In genomic region chr6:167574431-167575097, GRCh38 we compare ENCODE assay signal across 19 cellular contexts.
DNase-seq lines count a peak whose midpoint lies in the region; ATAC-seq and TF ChIP-seq lines count a peak whose summit lies in the region.
"Had no signal": no experiment of that assay in that cellular context is flagged by ENCODE, and none has a peak within 500 bp of the region (broad histone marks: within the 10 kb centered on the region; RNA-seq: fewer than 3 reads in every experiment).

No MANE protein-coding gene starts in this region.

- no peak for TF ChIP-seq CTCF in adrenal gland (IDR thresholded peaks at IDR 0.05)
- no peak for TF ChIP-seq CTCF in neural progenitor cell (IDR thresholded peaks at IDR 0.05)
- TF ChIP-seq CTCF in upper lobe of left lung (IDR thresholded peaks at IDR 0.05), result no peak

- no peaks in the 10 kb centered on the region for H4K20me1 ChIP-seq in neural progenitor cell (ENCODE audit: low read depth)

- ATAC-seq in Right ventricle myocardium superior (ENCODE audit: poor library complexity), result peak; percentile 71
- ATAC-seq in upper lobe of left lung (ENCODE audit: low FRiP score in 2 of 2), result peak; percentile 42 to 66
- no peak for ATAC-seq in GM21737 (IDR thresholded peaks at IDR 0.05; ENCODE audit: unreplicated experiment)
- ATAC-seq: activated CD4-positive, CD25-positive, alpha-beta regulatory T cell treated with anti-CD3 and anti-CD28 coated beads, Interleukin-2, amount 50 U/mL, for 24 hours; effector memory CD8-positive, alpha-beta T cell had no signal

- H3K36me3 ChIP-seq in adrenal gland (replicated peaks in 1 of 2), result no peaks in the 10 kb centered on the region
- no peaks in the 10 kb centered on the region for H3K36me3 ChIP-seq in neural progenitor cell
- H3K36me3 ChIP-seq in upper lobe of left lung, result no peaks in the 10 kb centered on the region
- H3K36me3 ChIP-seq: cardiac muscle cell had no signal

- peaks cover 2% of the 10 kb centered on the region for H3K36me3 Mint-ChIP-seq in neural progenitor cell
- H3K36me3 Mint-ChIP-seq: activated naive CD4-positive, alpha-beta T cell treated with anti-CD3 and anti-CD28 coated beads, Interleukin-2, amount 10 ng/mL, durations not matched to agents 7 days and 5 days; memory B cell had no signal

- H3K27ac ChIP-seq in adrenal gland, result peak overlapping the region in 3 of 5 donors; percentile 17 to 72 (median 37)
- no peak overlapping the region for H3K27ac ChIP-seq in neural progenitor cell
- H3K27ac ChIP-seq in upper lobe of left lung, result peak overlapping the region in 1 of 4 donors; percentile 54
- H3K27ac ChIP-seq: cardiac muscle cell, GM23248 had no signal

- no peak overlapping the region for H3K4me2 ChIP-seq in neural progenitor cell

- 66 to 81% (median 78%) methylated on average over 19 to 26 of the region's 26 CpGs for WGBS in adrenal gland, 4 donors
- WGBS in upper lobe of left lung, 2 donors, result 83 to 88% methylated on average over 17 to 26 of the region's 26 CpGs

- TF ChIP-seq EP300 in upper lobe of left lung (IDR thresholded peaks at IDR 0.05), result no peak

- H3K79me2 ChIP-seq in neural progenitor cell (ENCODE audit: low read depth), result no peaks in the 10 kb centered on the region

- H3K27me3 ChIP-seq in adrenal gland, result no peaks in the 10 kb centered on the region
- no peaks in the 10 kb centered on the region for H3K27me3 ChIP-seq in neural progenitor cell
- H3K27me3 ChIP-seq in upper lobe of left lung, result no peaks in the 10 kb centered on the region
- H3K27me3 ChIP-seq: cardiac muscle cell had no signal

- H3K4me1 Mint-ChIP-seq in neural progenitor cell, result peaks cover 69% of the 10 kb centered on the region
- H3K4me1 Mint-ChIP-seq: activated naive CD4-positive, alpha-beta T cell treated with anti-CD3 and anti-CD28 coated beads, Interleukin-2, amount 10 ng/mL, durations not matched to agents 7 days and 5 days; memory B cell had no signal

- H3F3A ChIP-seq in neural progenitor cell (ENCODE audit: low read depth), result no peaks in the 10 kb centered on the region

- no peak overlapping the region for H2AFZ ChIP-seq in neural progenitor cell (replicated peaks)
- H2AFZ ChIP-seq: GM23248 had no signal

- intact Hi-C loops in adrenal gland (cut with DNase I) (no loop called here), Right ventricle myocardium superior (cut with DNase I) (no loop called here)

- DNase-seq in adrenal gland (peak in 2 of 7 donors; percentile 17 to 35), Right ventricle myocardium superior (peak; percentile 70), neural progenitor cell (ENCODE audit: low spot score) (no peak), upper lobe of left lung (peak in 1 of 2 donors; percentile 72), dedifferentiated amniotic fluid mesenchymal stem cell (ENCODE audit: extremely low spot score) (no peak), NCI-H2029 treated with DMSO at 0.1 percent for 48 hours (lab: John Stamatoyannopoulos, UW) (no peak)
- DNase-seq: activated CD8-positive, alpha-beta memory T cell treated with anti-CD3 and anti-CD28 coated beads, Interleukin-2, amount 50 U/mL, for 4 hours; activated naive CD4-positive, alpha-beta T cell treated with anti-CD3 and anti-CD28 coated beads, Interleukin-2, amount 10 ng/mL, durations not matched to agents 7 days and 5 days; effector memory CD8-positive, alpha-beta T cell; GM23248; Kasumi-1; NCI-H1436 treated with DMSO at 0.1 percent for 48 hours; small intestine; stimulated activated naive CD4-positive, alpha-beta T cell; T-helper 2 cell had no signal

- no peak overlapping the region for H3K4me3 Mint-ChIP-seq in neural progenitor cell
- H3K4me3 Mint-ChIP-seq: activated naive CD4-positive, alpha-beta T cell treated with anti-CD3 and anti-CD28 coated beads, Interleukin-2, amount 10 ng/mL, durations not matched to agents 7 days and 5 days; effector memory CD8-positive, alpha-beta T cell; memory B cell had no signal

- H3K9me3 ChIP-seq in adrenal gland (replicated peaks in 1 of 3), result no peaks in the 10 kb centered on the region
- H3K9me3 ChIP-seq in neural progenitor cell (ENCODE audit: low read depth), result no peaks in the 10 kb centered on the region
- H3K9me3 ChIP-seq in upper lobe of left lung, result no peaks in the 10 kb centered on the region

- H3K4me3 ChIP-seq in adrenal gland (no peak overlapping the region), neural progenitor cell (no peak overlapping the region), upper lobe of left lung (no peak overlapping the region)
- H3K4me3 ChIP-seq: cardiac muscle cell, GM23248 had no signal

- H3K27me3 Mint-ChIP-seq in neural progenitor cell (ENCODE audit: insufficient read depth, low read depth), result peaks cover 13% of the 10 kb centered on the region

- no peak overlapping the region for H3K9ac ChIP-seq in neural progenitor cell
- H3K9ac ChIP-seq: GM23248 had no signal

- H3K27ac Mint-ChIP-seq in neural progenitor cell, result peak overlapping the region; percentile 88
- H3K27ac Mint-ChIP-seq: activated naive CD4-positive, alpha-beta T cell treated with anti-CD3 and anti-CD28 coated beads, Interleukin-2, amount 10 ng/mL, durations not matched to agents 7 days and 5 days; effector memory CD8-positive, alpha-beta T cell; memory B cell had no signal

- H3K4me1 ChIP-seq in adrenal gland (replicated peaks in 1 of 2) (no peaks in the 10 kb centered on the region), neural progenitor cell (peaks cover 4% of the 10 kb centered on the region), upper lobe of left lung (peaks cover 0 to 5% (median 0%) of the 10 kb centered on the region in 4 donors)

- peaks cover 9% of the 10 kb centered on the region for H3K9me3 Mint-ChIP-seq in neural progenitor cell
- H3K9me3 Mint-ChIP-seq: effector memory CD8-positive, alpha-beta T cell; memory B cell had no signal

- TF ChIP-seq POLR2A in adrenal gland (IDR thresholded peaks at IDR 0.05) (no peak), upper lobe of left lung (IDR thresholded peaks at IDR 0.05) (no peak)
